In the genomic region with DNA sequence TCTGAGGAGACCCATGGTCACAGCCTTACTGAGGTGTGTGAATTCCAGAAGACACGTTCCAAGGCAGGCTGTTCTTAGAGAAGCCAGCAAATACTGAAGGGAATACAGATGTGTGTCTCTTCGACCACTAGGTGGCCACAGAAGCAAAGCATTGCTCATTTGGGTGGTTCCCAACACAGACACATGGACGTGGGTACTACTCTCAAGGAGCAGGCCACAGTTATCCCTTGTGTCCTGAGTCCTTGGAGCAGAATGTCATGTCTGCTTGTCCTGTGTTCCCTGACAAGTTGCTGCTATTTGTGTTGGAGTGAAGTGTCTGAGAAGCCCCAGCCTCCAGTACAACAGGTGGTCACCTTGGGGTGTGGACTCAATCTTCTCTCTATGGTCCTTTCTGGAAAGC, we compare ENCODE assay signal across 8 cellular contexts. TPM values are rescaled to one million over a fixed set of nuclear protein-coding genes. Genes with fewer than 3 reads are reported as not detected.
DNase-seq lines count a peak whose midpoint lies in the region; ATAC-seq, FAIRE-seq and TF ChIP-seq lines count a peak whose summit lies in the region.

No MANE protein-coding gene starts in this region.

- no peak overlapping the region for H3K27ac ChIP-seq in K562 (ENCODE audit: extremely low read depth, low read depth, low read length)

- no peak overlapping the region for H2AFZ ChIP-seq in K562 (ENCODE audit: low read depth, low read length)

- peaks cover 14% of the 10 kb centered on the region; the same call in 1 of the 2 replicates for H4K20me1 ChIP-seq in K562 (replicated peaks; ENCODE audit: control insufficient read depth, insufficient read depth, low read length)

- CTCF ChIA-PET in K562 (lab: Yijun Ruan, JAX; ENCODE audit: low intra/inter-chr PET ratio) = interaction anchor here (0.5 to 0.8 kb wide), 2 partner anchors 42 to 44 kb away, joined by 3 to 5 read pairs; no protein-coding TSS in a partner anchor

- DNase-seq in AG09309 (ENCODE audit: low read depth) = no peak
- DNase-seq in NCI-H1105 (lab: John Stamatoyannopoulos, UW) = peak; percentile 20
- DNase-seq in T-helper 22 cell (ENCODE audit: low read depth) = peak; percentile 36
- DNase-seq in K562 (ENCODE audit: extremely low read depth in 1 of 4, low spot score in 3 of 4) = peak; percentile 58 to 78 (median 64)
- DNase-seq in iPS DF 4.7 (ENCODE audit: extremely low read depth, low spot score) = peak; percentile 49
- peak; percentile 18 to 24 for DNase-seq in stimulated activated CD4-positive, alpha-beta T cell treated with anti-CD3 and anti-CD28 coated beads, Interleukin-1b, Interleukin-23, amount 100 ng/mL, for 1 hour (ENCODE audit: low read depth in 2 of 2)
- no peak for DNase-seq in NCI-H128 (lab: John Stamatoyannopoulos, UW; ENCODE audit: unreplicated experiment)

- H3K9ac ChIP-seq in K562 (ENCODE audit: insufficient read depth in 1 of 2, low read depth in 2 of 2, low read length in 2 of 2) = no peak overlapping the region

- 14% methylated on average over 3 of the region's 3 CpGs for WGBS in K562 (ENCODE audit: insufficient coverage, low coverage, missing lambda C conversion rate)

- ATAC-seq in GM18519 (IDR thresholded peaks at IDR 0.05; ENCODE audit: low FRiP score, unreplicated experiment) = peak; percentile 48
- ATAC-seq in K562 = peak; percentile 98

- peak; percentile 86 for TF ChIP-seq CTCF in AG09309 (IDR thresholded peaks at IDR 0.05; ENCODE audit: control insufficient read depth, insufficient read depth, low read depth, low read length, missing control alignments)
- peak; percentile 69 to 90 (median 88) for TF ChIP-seq CTCF in K562 (IDR thresholded peaks at IDR 0.05 in 2 of 3, conservative IDR thresholded peaks at IDR 0.05 in 1 of 3; ENCODE audit: insufficient read depth in 2 of 3, low read depth in 1 of 3, low read length in 3 of 3)

- peaks cover 57% of the 10 kb centered on the region; the same call in 2 of the 3 replicates for H3K36me3 ChIP-seq in K562 (ENCODE audit: control insufficient read depth, insufficient read depth, low read length)

- H3K4me3 ChIP-seq in AG09309 (ENCODE audit: control insufficient read depth, low read depth, low read length) (no peak overlapping the region), K562 (no peak overlapping the region)

- no peak overlapping the region for H3K4me2 ChIP-seq in K562 (ENCODE audit: insufficient read depth, low read length)

- H3K4me1 ChIP-seq in K562 (replicated peaks in 1 of 2; ENCODE audit: control insufficient read depth in 2 of 2, insufficient read depth in 2 of 2, low read length in 2 of 2) = peaks cover 0 to 4% of the 10 kb centered on the region in 2 experiments; a peak in 2 of 5 replicates

- peak; percentile 92 for FAIRE-seq in K562 (lab: Jason Lieb, UNC)

- no peak for TF ChIP-seq EP300 in K562 (IDR thresholded peaks at IDR 0.05; ENCODE audit: low read length)

- no peaks in the 10 kb centered on the region for H3K27me3 ChIP-seq in K562 (ENCODE audit: control insufficient read depth in 2 of 2, insufficient read depth in 2 of 2, low read length in 2 of 2)

- TF ChIP-seq RAD21 in K562 (CRISPR knock-in tag; conservative IDR thresholded peaks at IDR 0.05 in 1 of 2, IDR thresholded peaks at IDR 0.05 in 1 of 2) = peak; percentile 65 to 82

- no peaks in the 10 kb centered on the region for H3K9me3 ChIP-seq in K562 (replicated peaks; ENCODE audit: control insufficient read depth, insufficient read depth, low read depth, low read length)

- peaks cover 7% of the 10 kb centered on the region; the same call in 2 of the 3 replicates for H3K79me2 ChIP-seq in K562 (ENCODE audit: control insufficient read depth, insufficient read depth, low read length)

- in situ Hi-C loops in K562 (cut with MboI) = no loop called here

- H3K9me1 ChIP-seq in K562 (ENCODE audit: control insufficient read depth, insufficient read depth, low read length) = no peaks in the 10 kb centered on the region

- POLR2A ChIA-PET in K562 (lab: Yijun Ruan, JAX) = no interaction called here

- intact Hi-C loops in K562 (cut with micrococcal nuclease) = no loop called here

- no TSS peak for BruUV-seq in K562 (replicated peaks; lab: Mats Ljungman, UMichigan)

- no peak for TF ChIP-seq POLR2A in K562 (conservative IDR thresholded peaks at IDR 0.05)

TF ChIP-seq in K562, 482 proteins besides CTCF, POLR2A, EP300 and RAD21 (continues in another document):
- TF ChIP-seq MEF2D (tag; conservative IDR thresholded peaks at IDR 0.05; ENCODE audit: low read depth) = no peak

RNA-seq across cellular contexts. Expression of a gene that starts 30.3 kb away (rescaled TPM):
- 31.3 and 64.7 TPM in 2 replicates for total RNA-seq in K562 (2011; cell fraction: chromatin; rRNA removed; ENCODE audit: low replicate concordance)
- total RNA-seq in K562 (2011; cell fraction: nucleolus; rRNA removed) = 39.3 and 41.4 TPM in 2 replicates
- 40.9 and 52.2 TPM in 2 replicates for total RNA-seq in K562 (2011; cell fraction: nucleoplasm; rRNA removed)
- total RNA-seq in K562 (2014; rRNA removed) (78.6 and 84.7 TPM in 2 replicates), K562 (2014; rRNA removed; fragmentation: Illumina TruSeq; extraction: Trizol) (43.9 and 50.4 TPM in 2 replicates), K562 (2015; rRNA removed; fragmentation: Illumina TruSeq; extraction: Trizol) (60.0 and 66.7 TPM in 2 replicates), K562 (2021) (57.4 and 63.9 TPM in 2 replicates)
- polyA plus RNA-seq in K562 (2011; rRNA removed) (55.5 and 55.8 TPM in 2 replicates), K562 (2014; fragmentation: Illumina TruSeq; extraction: Trizol) (62.8 and 71.3 TPM in 2 replicates), K562 (2014; fragmentation: Nextera tagmentation; extraction: Ambion mirVana) (10 to 100 TPM; 26.8 to 46.3 TPM), K562 (2014; rRNA removed) (87.4 and 88.1 TPM in 2 replicates)
- polyA plus RNA-seq in K562 (2011; cell fraction: cytosol; rRNA removed) = 47.4 and 72.1 TPM in 2 replicates
- 28.3 and 31.1 TPM in 2 replicates for polyA plus RNA-seq in K562 (2011; cell fraction: nucleus; rRNA removed)
- 55.2 and 61.7 TPM in 2 replicates for polyA plus RNA-seq in K562 (2012)
- polyA minus RNA-seq in K562 (2011; rRNA and poly(A)+ RNA removed) = 43.3 and 52.3 TPM in 2 replicates
- 16.7 and 17.6 TPM in 2 replicates for polyA minus RNA-seq in K562 (2011; cell fraction: cytosol; rRNA and poly(A)+ RNA removed)
- polyA minus RNA-seq in K562 (2011; cell fraction: nucleus; rRNA and poly(A)+ RNA removed) = 13.6 and 15.0 TPM in 2 replicates

RNA-seq across cellular contexts. Expression of a gene that starts 32.0 kb away (rescaled TPM):
- total RNA-seq in K562 (2011; cell fraction: chromatin; rRNA removed; ENCODE audit: low replicate concordance) = 43.9 and 112 TPM in 2 replicates
- total RNA-seq in K562 (2011; cell fraction: nucleolus; rRNA removed) = 97.0 and 99.2 TPM in 2 replicates
- total RNA-seq in K562 (2011; cell fraction: nucleoplasm; rRNA removed) = 59.2 and 66.6 TPM in 2 replicates
- 111 and 116 TPM in 2 replicates for total RNA-seq in K562 (2014; rRNA removed)
- 22.7 and 31.4 TPM in 2 replicates for total RNA-seq in K562 (2014; rRNA removed; fragmentation: Illumina TruSeq; extraction: Trizol)
- total RNA-seq in K562 (2015; rRNA removed; fragmentation: Illumina TruSeq; extraction: Trizol) = 62.5 and 66.7 TPM in 2 replicates
- total RNA-seq in K562 (2021) = 84.1 and 93.6 TPM in 2 replicates
- 51.1 and 59.7 TPM in 2 replicates for polyA plus RNA-seq in K562 (2011; rRNA removed)
- polyA plus RNA-seq in K562 (2011; cell fraction: cytosol; rRNA removed) = 105 and 154 TPM in 2 replicates
- polyA plus RNA-seq in K562 (2011; cell fraction: nucleus; rRNA removed) = 56.5 and 83.6 TPM in 2 replicates
- 64.0 and 95.8 TPM in 2 replicates for polyA plus RNA-seq in K562 (2012)
- polyA plus RNA-seq in K562 (2014; fragmentation: Illumina TruSeq; extraction: Trizol) = 63.2 and 88.3 TPM in 2 replicates
- 10 to 100 TPM in 1 of 2 experiments, 1 to 10 TPM in 1; 6.3 to 16.8 TPM for polyA plus RNA-seq in K562 (2014; fragmentation: Nextera tagmentation; extraction: Ambion mirVana)
- 83.9 and 90.2 TPM in 2 replicates for polyA plus RNA-seq in K562 (2014; rRNA removed)
- polyA minus RNA-seq in K562 (2011; rRNA and poly(A)+ RNA removed) = 37.2 and 42.5 TPM in 2 replicates
- polyA minus RNA-seq in K562 (2011; cell fraction: cytosol; rRNA and poly(A)+ RNA removed) = 39.4 and 52.3 TPM in 2 replicates
- 24.5 and 26.7 TPM in 2 replicates for polyA minus RNA-seq in K562 (2011; cell fraction: nucleus; rRNA and poly(A)+ RNA removed)

RNA-seq across cellular contexts. Expression of a gene that starts 32.1 kb away (rescaled TPM):
- not detected in 2 replicates for total RNA-seq in K562 (2011; cell fraction: chromatin; rRNA removed; ENCODE audit: low replicate concordance)
- not detected in 2 replicates for total RNA-seq in K562 (2011; cell fraction: nucleolus; rRNA removed)
- total RNA-seq in K562 (2011; cell fraction: nucleoplasm; rRNA removed) = not detected in 2 replicates
- total RNA-seq in K562 (2014; rRNA removed) (not detected in 2 replicates), K562 (2014; rRNA removed; fragmentation: Illumina TruSeq; extraction: Trizol) (not detected in 2 replicates), K562 (2015; rRNA removed; fragmentation: Illumina TruSeq; extraction: Trizol) (not detected in 2 replicates), K562 (2021) (0.18 and 0.29 TPM in 2 replicates)
- polyA plus RNA-seq in K562 (2011; rRNA removed) (0.15 TPM in 1 of 2 replicates, not detected in the other), K562 (2014; fragmentation: Illumina TruSeq; extraction: Trizol) (not detected in 2 replicates), K562 (2014; fragmentation: Nextera tagmentation; extraction: Ambion mirVana) (not detected), K562 (2014; rRNA removed) (not detected in 2 replicates)
- polyA plus RNA-seq in K562 (2011; cell fraction: cytosol; rRNA removed) = 0.07 TPM in 1 of 2 replicates, not detected in the other
- polyA plus RNA-seq in K562 (2011; cell fraction: nucleus; rRNA removed) = 0.10 and 0.18 TPM in 2 replicates
- 0.31 and 0.54 TPM in 2 replicates for polyA plus RNA-seq in K562 (2012)
- not detected in 2 replicates for polyA minus RNA-seq in K562 (2011; rRNA and poly(A)+ RNA removed)
- polyA minus RNA-seq in K562 (2011; cell fraction: cytosol; rRNA and poly(A)+ RNA removed) = 1.7 TPM in 1 of 2 replicates, not detected in the other
- 0.40 and 1.1 TPM in 2 replicates for polyA minus RNA-seq in K562 (2011; cell fraction: nucleus; rRNA and poly(A)+ RNA removed)

RNA-seq across cellular contexts. Expression of a gene that starts 49.7 kb away (rescaled TPM):
- total RNA-seq in K562 (2011; cell fraction: chromatin; rRNA removed; ENCODE audit: low replicate concordance) = not detected in 2 replicates
- total RNA-seq in K562 (2011; cell fraction: nucleolus; rRNA removed) = not detected in 2 replicates
- total RNA-seq in K562 (2011; cell fraction: nucleoplasm; rRNA removed) = not detected in 2 replicates
- total RNA-seq in K562 (2014; rRNA removed) = not detected in 2 replicates
- total RNA-seq in K562 (2014; rRNA removed; fragmentation: Illumina TruSeq; extraction: Trizol) = not detected in 2 replicates
- not detected in 2 replicates for total RNA-seq in K562 (2015; rRNA removed; fragmentation: Illumina TruSeq; extraction: Trizol)
- total RNA-seq in K562 (2021) = not detected in 2 replicates
- not detected in 2 replicates for polyA plus RNA-seq in K562 (2011; rRNA removed)
- not detected in 2 replicates for polyA plus RNA-seq in K562 (2011; cell fraction: cytosol; rRNA removed)
- polyA plus RNA-seq in K562 (2011; cell fraction: nucleus; rRNA removed) = not detected in 2 replicates
- not detected in 2 replicates for polyA plus RNA-seq in K562 (2012)
- not detected in 2 replicates for polyA plus RNA-seq in K562 (2014; fragmentation: Illumina TruSeq; extraction: Trizol)
- polyA plus RNA-seq in K562 (2014; fragmentation: Nextera tagmentation; extraction: Ambion mirVana) = not detected
- not detected in 2 replicates for polyA plus RNA-seq in K562 (2014; rRNA removed)
- polyA minus RNA-seq in K562 (2011; rRNA and poly(A)+ RNA removed) = not detected in 2 replicates
- not detected in 2 replicates for polyA minus RNA-seq in K562 (2011; cell fraction: cytosol; rRNA and poly(A)+ RNA removed)
- not detected in 2 replicates for polyA minus RNA-seq in K562 (2011; cell fraction: nucleus; rRNA and poly(A)+ RNA removed)

Comparison
In these comparisons a context has a peak if more than half of its experiments do, and no peak if none do; other contexts are left out.
1. DNase-seq: peak in NCI-H1105 (single experiment), T-helper 22 cell (single experiment), K562 (4 of 4), iPS DF 4.7 (single experiment) and stimulated activated CD4-positive, alpha-beta T cell treated with anti-CD3 and anti-CD28 coated beads, Interleukin-1b, Interleukin-23, amount 100 ng/mL, for 1 hour (2 of 2); none in AG09309 (single experiment) and NCI-H128 (single experiment).